Comparison of ENCODE assay signal across 17 cellular contexts in genomic region chr4:5446595-5446994, GRCh38.
DNase-seq lines count a peak whose midpoint lies in the region; ATAC-seq, FAIRE-seq and TF ChIP-seq lines count a peak whose summit lies in the region.
"Had no signal": no experiment of that assay in that cellular context is flagged by ENCODE, and none has a peak within 500 bp of the region (broad histone marks: within the 10 kb centered on the region; RNA-seq: fewer than 3 reads in every experiment).

No MANE protein-coding gene starts in this region.

- H3K27me3 Mint-ChIP-seq in neural crest cell (ENCODE audit: low read depth) (peaks cover 25% of the 10 kb centered on the region), type B pancreatic cell (no peaks in the 10 kb centered on the region)

- H3K36me3 Mint-ChIP-seq in neural crest cell (ENCODE audit: low read depth): peaks cover 2% of the 10 kb centered on the region
- H3K36me3 Mint-ChIP-seq in type B pancreatic cell: no peaks in the 10 kb centered on the region
- H3K36me3 Mint-ChIP-seq: CD4-positive, CD25-positive, alpha-beta regulatory T cell had no signal

- no peak for FAIRE-seq in GM12892 (lab: Jason Lieb, UNC)
- FAIRE-seq: GM18507 had no signal

- H3K27ac Mint-ChIP-seq in neural crest cell (ENCODE audit: unreplicated experiment): peak overlapping the region; percentile 27
- H3K27ac Mint-ChIP-seq in type B pancreatic cell: no peak overlapping the region
- H3K27ac Mint-ChIP-seq: CD4-positive, CD25-positive, alpha-beta regulatory T cell; H9 had no signal

- TF ChIP-seq CTCF in coronary artery (IDR thresholded peaks at IDR 0.05): no peak
- TF ChIP-seq CTCF in neural crest cell (conservative IDR thresholded peaks at IDR 0.05): no peak
- no peak for TF ChIP-seq CTCF in type B pancreatic cell (conservative IDR thresholded peaks at IDR 0.05)

- TF ChIP-seq POLR2A in GM12892 (IDR thresholded peaks at IDR 0.05; ENCODE audit: low read depth, low read length): no peak

- no peak overlapping the region for H3K4me3 ChIP-seq in coronary artery
- H3K4me3 ChIP-seq: BLaER1 treated with 17β-estradiol and CSF1 and Interleukin-3, amounts not matched to agents 10 nM and 100 nM had no signal

- no peak overlapping the region for H3K27ac ChIP-seq in coronary artery
- H3K27ac ChIP-seq: 22Rv1; BLaER1 treated with 17β-estradiol and CSF1 and Interleukin-3, amounts not matched to agents 10 nM and 100 nM had no signal

- H3K4me3 Mint-ChIP-seq in neural crest cell (no peak overlapping the region), type B pancreatic cell (no peak overlapping the region)
- H3K4me3 Mint-ChIP-seq: CD4-positive, CD25-positive, alpha-beta regulatory T cell; H9 had no signal

- peaks cover 22% of the 10 kb centered on the region for H3K4me1 Mint-ChIP-seq in neural crest cell
- H3K4me1 Mint-ChIP-seq in type B pancreatic cell (ENCODE audit: unreplicated experiment): peaks cover 4% of the 10 kb centered on the region
- H3K4me1 Mint-ChIP-seq: CD4-positive, CD25-positive, alpha-beta regulatory T cell had no signal

- ATAC-seq in esophagus mucosa (no peak), HG03571 (IDR thresholded peaks at IDR 0.05; ENCODE audit: unreplicated experiment) (no peak)

- peak; percentile 40 for DNase-seq in activated CD8-positive, alpha-beta memory T cell treated with anti-CD3 and anti-CD28 coated beads for 24 hours
- DNase-seq in activated CD8-positive, alpha-beta memory T cell treated with anti-CD3 and anti-CD28 coated beads, Interleukin-2, amount 50 U/mL, for 48 hours: no peak
- peak; percentile 41 for DNase-seq in coronary artery (ENCODE audit: low spot score)
- DNase-seq in neural crest cell (ENCODE audit: low read depth, low spot score): no peak
- DNase-seq in type B pancreatic cell (ENCODE audit: extremely low spot score, unreplicated experiment): peak; percentile 63
- DNase-seq in GM12892 (ENCODE audit: insufficient read length): no peak
- DNase-seq: AML-193; CD4-positive, CD25-positive, alpha-beta regulatory T cell; DMS53; GF-D8; GOT3; H9 had no signal

- no peaks in the 10 kb centered on the region for H3K9me3 Mint-ChIP-seq in neural crest cell
- no peaks in the 10 kb centered on the region for H3K9me3 Mint-ChIP-seq in type B pancreatic cell

Comparison
In these comparisons a context has a peak if more than half of its experiments do, and no peak if none do; other contexts are left out.
1. DNase-seq: peak in activated CD8-positive, alpha-beta memory T cell treated with anti-CD3 and anti-CD28 coated beads for 24 hours (single experiment), coronary artery (single experiment) and type B pancreatic cell (single experiment); none in activated CD8-positive, alpha-beta memory T cell treated with anti-CD3 and anti-CD28 coated beads, Interleukin-2, amount 50 U/mL, for 48 hours (single experiment), neural crest cell (single experiment) and GM12892 (single experiment).